Comparison of ENCODE assay signal across 31 cellular contexts in genomic region chr12:96146747-96147146, GRCh38.
"Had no signal": no experiment of that assay in that cellular context is flagged by ENCODE, and none has a peak within 500 bp of the region (broad histone marks: within the 10 kb centered on the region; RNA-seq: fewer than 3 reads in every experiment).

No MANE protein-coding gene starts in this region.

- H3K4me1 ChIP-seq: gastroesophageal sphincter had no signal

- H3K27ac ChIP-seq: brain microvascular endothelial cell, esophagus squamous epithelium, gastroesophageal sphincter had no signal

- H3K9me3 Mint-ChIP-seq: activated CD4-positive, alpha-beta T cell treated with anti-CD3 and anti-CD28 coated beads, Interleukin-2, amount 10 ng/mL, durations not matched to agents 7 days and 5 days; activated T-cell treated with anti-CD3 and anti-CD28 coated beads, Interleukin-2, amount 50 U/mL, for 24 hours; activated T-helper 17 cell treated with anti-CD3 and anti-CD28 coated beads, Interleukin-2, amount 50 U/mL, for 72 hours; central memory CD8-positive, alpha-beta T cell; effector memory CD8-positive, alpha-beta T cell had no signal

- H3K36me3 Mint-ChIP-seq: activated naive CD8-positive, alpha-beta T cell had no signal

- DNase-seq: activated CD4-positive, alpha-beta memory T cell treated with anti-CD3 and anti-CD28 coated beads, Interleukin-2, amount 10 ng/mL, durations not matched to agents 7 days and 5 days; activated CD4-positive, alpha-beta T cell treated with anti-CD3 and anti-CD28 coated beads for 1 hour; activated CD4-positive, alpha-beta T cell treated with anti-CD3 and anti-CD28 coated beads for 4 hours; activated CD4-positive, alpha-beta T cell treated with anti-CD3 and anti-CD28 coated beads, Interleukin-2, amount 10 ng/mL, durations not matched to agents 7 days and 5 days; activated CD4-positive, alpha-beta T cell treated with anti-CD3 and anti-CD28 coated beads, Interleukin-2, amount 50 U/mL, for 4 hours; activated CD8-positive, alpha-beta memory T cell treated with anti-CD3 and anti-CD28 coated beads, Interleukin-2, amount 50 U/mL, for 48 hours; activated effector memory CD4-positive, alpha-beta T cell treated with Interleukin-2 at 50 U/mL for 16 hours; activated gamma-delta T cell treated with Interleukin-2 at 50 U/mL for 16 hours; activated naive CD4-positive, alpha-beta T cell treated with anti-CD3 and anti-CD28 coated beads, Interleukin-2, amount 50 U/mL, for 16 hours; activated naive CD4-positive, alpha-beta T cell treated with Interleukin-2 at 50 U/mL for 16 hours; activated T-cell treated with anti-CD3 and anti-CD28 coated beads for 4 hours; activated T-cell treated with anti-CD3 and anti-CD28 coated beads, Interleukin-2, amount 50 U/mL, for 24 hours; amniotic stem cell; anterior cingulate cortex; brain microvascular endothelial cell; cortex of kidney; dermis blood vessel endothelial cell; effector CD4-positive, alpha-beta T cell; effector memory CD8-positive, alpha-beta T cell; erythroblast; esophagus squamous epithelium; foreskin melanocyte; head of caudate nucleus; T-helper 2 cell had no signal

- FAIRE-seq: astrocyte, bronchial epithelial cell, colon had no signal

- H3K9me3 ChIP-seq: esophagus squamous epithelium had no signal

- H3K27me3 Mint-ChIP-seq: activated CD4-positive, alpha-beta memory T cell treated with anti-CD3 and anti-CD28 coated beads, Interleukin-2, amount 10 ng/mL, durations not matched to agents 7 days and 5 days; activated CD4-positive, alpha-beta T cell treated with anti-CD3 and anti-CD28 coated beads, Interleukin-2, amount 10 ng/mL, durations not matched to agents 7 days and 5 days; activated naive CD8-positive, alpha-beta T cell; activated T-cell treated with anti-CD3 and anti-CD28 coated beads, Interleukin-2, amount 50 U/mL, for 24 hours; activated T-helper 17 cell treated with anti-CD3 and anti-CD28 coated beads, Interleukin-2, amount 50 U/mL, for 72 hours; central memory CD8-positive, alpha-beta T cell; effector memory CD8-positive, alpha-beta T cell had no signal

- H3K4me3 ChIP-seq: esophagus squamous epithelium, gastroesophageal sphincter had no signal

- H3K27me3 ChIP-seq: brain microvascular endothelial cell, esophagus squamous epithelium, gastroesophageal sphincter had no signal

- H3K36me3 ChIP-seq: brain microvascular endothelial cell, esophagus squamous epithelium, gastroesophageal sphincter had no signal

- H3K4me3 Mint-ChIP-seq: activated CD4-positive, alpha-beta memory T cell treated with anti-CD3 and anti-CD28 coated beads, Interleukin-2, amount 10 ng/mL, durations not matched to agents 7 days and 5 days; activated CD4-positive, alpha-beta T cell treated with anti-CD3 and anti-CD28 coated beads, Interleukin-2, amount 10 ng/mL, durations not matched to agents 7 days and 5 days; activated naive CD8-positive, alpha-beta T cell; activated T-cell treated with anti-CD3 and anti-CD28 coated beads, Interleukin-2, amount 50 U/mL, for 24 hours; activated T-helper 17 cell treated with anti-CD3 and anti-CD28 coated beads, Interleukin-2, amount 50 U/mL, for 72 hours; central memory CD8-positive, alpha-beta T cell; effector memory CD8-positive, alpha-beta T cell had no signal

- ATAC-seq: activated T-helper 17 cell treated with anti-CD3 and anti-CD28 coated beads, Interleukin-2, amount 50 U/mL, for 72 hours; effector memory CD8-positive, alpha-beta T cell; gastroesophageal sphincter had no signal

- H3K27ac Mint-ChIP-seq: activated CD4-positive, alpha-beta memory T cell treated with anti-CD3 and anti-CD28 coated beads, Interleukin-2, amount 10 ng/mL, durations not matched to agents 7 days and 5 days; activated CD4-positive, alpha-beta T cell treated with anti-CD3 and anti-CD28 coated beads, Interleukin-2, amount 10 ng/mL, durations not matched to agents 7 days and 5 days; activated naive CD8-positive, alpha-beta T cell; activated T-cell treated with anti-CD3 and anti-CD28 coated beads, Interleukin-2, amount 50 U/mL, for 24 hours; activated T-helper 17 cell treated with anti-CD3 and anti-CD28 coated beads, Interleukin-2, amount 50 U/mL, for 72 hours; effector memory CD8-positive, alpha-beta T cell had no signal
